ENCODE assay signal across 25 cellular contexts in genomic region chr1:58406296-58407071, GRCh38.
"Had no signal": no experiment of that assay in that cellular context is flagged by ENCODE, and none has a peak within 500 bp of the region (broad histone marks: within the 10 kb centered on the region; RNA-seq: fewer than 3 reads in every experiment).

No MANE protein-coding gene starts in this region.

- H3K4me3 Mint-ChIP-seq: activated CD8-positive, alpha-beta T cell treated with anti-CD3 and anti-CD28 coated beads for 36 hours; activated naive CD4-positive, alpha-beta T cell treated with anti-CD3 and anti-CD28 coated beads, Interleukin-2, amount 50 U/mL, for 24 hours; T-helper 2 cell treated with Interferon-gamma antibody and Interleukin-4, amounts not matched to agents 5 μg/mL and 100 μg/mL, for 36 hours had no signal

- H3K4me1 Mint-ChIP-seq: activated naive CD4-positive, alpha-beta T cell treated with anti-CD3 and anti-CD28 coated beads, Interleukin-2, amount 50 U/mL, for 24 hours had no signal

- ATAC-seq: activated CD4-positive, CD25-positive, alpha-beta regulatory T cell treated with anti-CD3 and anti-CD28 coated beads, Interleukin-2, amount 50 U/mL, for 24 hours; activated CD8-positive, alpha-beta T cell treated with anti-CD3 and anti-CD28 coated beads for 36 hours; Panc1; SK-N-SH treated with all-trans-retinoic acid at 6 μM for 48 hours had no signal

- H3K36me3 Mint-ChIP-seq: activated naive CD4-positive, alpha-beta T cell treated with anti-CD3 and anti-CD28 coated beads, Interleukin-2, amount 50 U/mL, for 24 hours had no signal

- H3K9me3 ChIP-seq: breast epithelium, SJSA1 had no signal

- H3K4me3 ChIP-seq: breast epithelium, SJSA1 had no signal

- H3K27ac Mint-ChIP-seq: activated CD8-positive, alpha-beta T cell treated with anti-CD3 and anti-CD28 coated beads for 36 hours; activated naive CD4-positive, alpha-beta T cell treated with anti-CD3 and anti-CD28 coated beads, Interleukin-2, amount 50 U/mL, for 24 hours; T-helper 2 cell treated with Interferon-gamma antibody and Interleukin-4, amounts not matched to agents 5 μg/mL and 100 μg/mL, for 36 hours had no signal

- H3K27ac ChIP-seq: breast epithelium, RWPE1, SJSA1 had no signal

- DNase-seq: activated CD4-positive, alpha-beta T cell treated with anti-CD3 and anti-CD28 coated beads for 4 hours; activated CD8-positive, alpha-beta memory T cell treated with anti-CD3 and anti-CD28 coated beads, Interleukin-2, amount 50 U/mL, for 4 hours; activated CD8-positive, alpha-beta T cell treated with anti-CD3 and anti-CD28 coated beads for 36 hours; aorta; caudate nucleus; MM.1S; NCI-H1105; NCI-H1436 treated with DMSO at 0.1 percent for 48 hours; NCI-H187; NCI-H2081; NCI-H2171; NCI-H345; NCI-H510A; NCI-H526 treated with DMSO at 0.1 percent for 48 hours; NCI-H82; Right ventricle myocardium superior; SW 1271 had no signal

- H3K27me3 ChIP-seq: breast epithelium, SJSA1 had no signal

- H3K36me3 ChIP-seq: breast epithelium, SJSA1 had no signal

- H3K4me1 ChIP-seq: breast epithelium had no signal

- H3K9me3 Mint-ChIP-seq: activated CD8-positive, alpha-beta T cell treated with anti-CD3 and anti-CD28 coated beads for 36 hours; activated naive CD4-positive, alpha-beta T cell treated with anti-CD3 and anti-CD28 coated beads, Interleukin-2, amount 50 U/mL, for 24 hours; T-helper 2 cell treated with Interferon-gamma antibody and Interleukin-4, amounts not matched to agents 5 μg/mL and 100 μg/mL, for 36 hours had no signal
